In genomic region chr10:123380491-123381085, GRCh38 we compare ENCODE assay signal across 11 cellular contexts.
DNase-seq lines count a peak whose midpoint lies in the region; ATAC-seq and TF ChIP-seq lines count a peak whose summit lies in the region.
"Had no signal": no experiment of that assay in that cellular context is flagged by ENCODE, and none has a peak within 500 bp of the region (broad histone marks: within the 10 kb centered on the region; RNA-seq: fewer than 3 reads in every experiment).

No MANE protein-coding gene starts in this region.

- DNase-seq in AG10803 (ENCODE audit: low read depth), result peak; percentile 6
- DNase-seq in HCEC 1CT, result peak; percentile 5
- peak; percentile 70 for DNase-seq in OCI-M1 (lab: John Stamatoyannopoulos, UW)
- DNase-seq in hepatocyte (ENCODE audit: low spot score), result peak; percentile 24
- no peak for DNase-seq in cerebellum (ENCODE audit: low spot score)
- DNase-seq in heart right ventricle, result no peak

- WGBS in hepatocyte (ENCODE audit: low lambda C conversion rate, missing lambda C conversion rate), result 77% methylated on average over 7 of the region's 7 CpGs
- 74% methylated on average over 7 of the region's 7 CpGs for WGBS in heart right ventricle, 2 donors

- H3K27ac ChIP-seq in hepatocyte (no peak overlapping the region), heart right ventricle (no peak overlapping the region)
- H3K27ac ChIP-seq: ascending aorta, thoracic aorta had no signal

- ATAC-seq in heart right ventricle, result no peak
- ATAC-seq in HG02642 (IDR thresholded peaks at IDR 0.05; ENCODE audit: poor library complexity, unreplicated experiment), result no peak
- ATAC-seq in GM18868 (IDR thresholded peaks at IDR 0.05; ENCODE audit: unreplicated experiment), result no peak
- ATAC-seq: natural killer cell treated with Interleukin-12 subunit alpha and Interleukin-12 subunit beta and Interleukin-15 and Interleukin-18, amount 100 ng/mL, for 72 hours had no signal

- peaks cover 14% of the 10 kb centered on the region for H3K4me1 ChIP-seq in hepatocyte (ENCODE audit: insufficient read depth)
- no peaks in the 10 kb centered on the region for H3K4me1 ChIP-seq in heart right ventricle
- H3K4me1 ChIP-seq: ascending aorta had no signal

- no peak overlapping the region for H3K4me2 ChIP-seq in hepatocyte

- intact Hi-C loops in heart right ventricle (cut with DNase I), result loop anchor here in 2 of 10 donors (10.0 kb wide), 1 partner anchor 246 kb away; the partner anchor contains the start of gene HMX3 (in 2 of the 2)

- H3K79me2 ChIP-seq in hepatocyte, result no peaks in the 10 kb centered on the region

- no peaks in the 10 kb centered on the region for H3K9me2 ChIP-seq in hepatocyte (replicated peaks; ENCODE audit: insufficient read depth)

- peak; percentile 34 for TF ChIP-seq CTCF in AG10803 (conservative IDR thresholded peaks at IDR 0.05; ENCODE audit: low read length)
- peak; percentile 58 for TF ChIP-seq CTCF in hepatocyte (IDR thresholded peaks at IDR 0.05; ENCODE audit: poor library complexity)
- peak in 2 of 9 donors; percentile 18 to 32 for TF ChIP-seq CTCF in heart right ventricle (IDR thresholded peaks at IDR 0.05)

- H3K9me3 ChIP-seq in hepatocyte (ENCODE audit: low read depth), result no peaks in the 10 kb centered on the region
- peaks cover 0 to 16% (median 4%) of the 10 kb centered on the region in 11 donors for H3K9me3 ChIP-seq in heart right ventricle

- H2AFZ ChIP-seq in hepatocyte, result no peak overlapping the region

- no peaks in the 10 kb centered on the region for H4K20me1 ChIP-seq in hepatocyte (ENCODE audit: insufficient read depth, poor library complexity, severe bottlenecking)

- H3K27me3 ChIP-seq in hepatocyte (no peaks in the 10 kb centered on the region), heart right ventricle (peaks cover 0 to 11% (median 3%) of the 10 kb centered on the region in 7 donors)
- H3K27me3 ChIP-seq: ascending aorta had no signal

- no peak overlapping the region for H3K4me3 ChIP-seq in AG10803 (ENCODE audit: low read length)
- H3K4me3 ChIP-seq in hepatocyte, result no peak overlapping the region
- no peak overlapping the region for H3K4me3 ChIP-seq in heart right ventricle
- H3K4me3 ChIP-seq: ascending aorta, thoracic aorta had no signal

- H3K36me3 ChIP-seq in hepatocyte (replicated peaks; ENCODE audit: insufficient read depth, low read depth) (no peaks in the 10 kb centered on the region), heart right ventricle (no peaks in the 10 kb centered on the region)
- H3K36me3 ChIP-seq: ascending aorta, thoracic aorta had no signal

Comparison
In these comparisons a context has a peak if more than half of its experiments do, and no peak if none do; other contexts are left out.
1. DNase-seq: peak in AG10803 (single experiment), HCEC 1CT (single experiment), OCI-M1 (single experiment) and hepatocyte (single experiment); none in cerebellum (single experiment) and heart right ventricle (0 of 2).